ENCODE assay signal across 1 cellular context in genomic region chr6:53544500-53545308, GRCh38.
TF ChIP-seq lines count a peak whose summit lies in the region.

Gene GCLC (minus strand): TSS chr6:53545101. CDS start chr6:53544645, 456 bp downstream.

TF ChIP-seq in HepG2, 621 proteins besides CTCF, POLR2A, EP300 and RAD21 (continued from another document and continues in another):
- TF ChIP-seq HNF1B (CRISPR knock-in tag; IDR thresholded peaks at IDR 0.05) (peak; percentile 85), ZNF205 (CRISPR knock-in tag; IDR thresholded peaks at IDR 0.05) (peak; percentile 85), SPEN (CRISPR knock-in tag; IDR thresholded peaks at IDR 0.05; ENCODE audit: low read depth) (peak; percentile 97), STAT6 (CRISPR knock-in tag; IDR thresholded peaks at IDR 0.05; ENCODE audit: borderline replicate concordance) (no peak), ISL2 (CRISPR knock-in tag; IDR thresholded peaks at IDR 0.05) (peak; percentile 51), U2AF2 (IDR thresholded peaks at IDR 0.05; ENCODE audit: low read depth, low read length) (no peak), ZNF207 (IDR thresholded peaks at IDR 0.05; ENCODE audit: borderline replicate concordance) (no peak), ZNF710 (CRISPR knock-in tag; IDR thresholded peaks at IDR 0.05; ENCODE audit: borderline replicate concordance) (0 out of 2 replicates have a peak, but pooled peaks have one; percentile 44), ERF (CRISPR knock-in tag; IDR thresholded peaks at IDR 0.05) (peak; percentile 88), TBX2 (CRISPR knock-in tag; IDR thresholded peaks at IDR 0.05; ENCODE audit: borderline replicate concordance) (peak; percentile 88; the same call in 1 of the 2 replicates), ZNF564 (CRISPR knock-in tag; IDR thresholded peaks at IDR 0.05) (peak; percentile 57), ZNF773 (CRISPR knock-in tag; IDR thresholded peaks at IDR 0.05; ENCODE audit: borderline replicate concordance) (peak; percentile 60; the same call in 1 of the 2 replicates), RFXAP (CRISPR knock-in tag; IDR thresholded peaks at IDR 0.05; ENCODE audit: borderline replicate concordance) (peak; percentile 92), SNAPC5 (CRISPR knock-in tag; IDR thresholded peaks at IDR 0.05; ENCODE audit: borderline replicate concordance) (peak; percentile 46; the same call in 1 of the 2 replicates), HNRNPH1 (optimal IDR thresholded peaks at IDR 0.05; ENCODE audit: low read depth, low read length) (no peak), ZNF281 (CRISPR knock-in tag; IDR thresholded peaks at IDR 0.05; ENCODE audit: borderline replicate concordance) (no peak; the same call in 1 of the 2 replicates), ZNF770 (CRISPR knock-in tag; IDR thresholded peaks at IDR 0.05) (peak; percentile 62; the same call in 1 of the 2 replicates), TRIM22 (IDR thresholded peaks at IDR 0.05) (no peak), IRX3 (CRISPR knock-in tag; IDR thresholded peaks at IDR 0.05; ENCODE audit: borderline replicate concordance, low read depth) (peak; percentile 88), KLF13 (CRISPR knock-in tag; IDR thresholded peaks at IDR 0.05) (peak; percentile 1; the same call in 1 of the 2 replicates), ZNF292 (CRISPR knock-in tag; IDR thresholded peaks at IDR 0.05; ENCODE audit: borderline replicate concordance, low read depth) (peak; percentile 89), ZNF282 (IDR thresholded peaks at IDR 0.05; ENCODE audit: partially characterized antibody) (no peak), ZNF615 (CRISPR knock-in tag; IDR thresholded peaks at IDR 0.05; ENCODE audit: borderline replicate concordance) (no peak), RERE (CRISPR knock-in tag; IDR thresholded peaks at IDR 0.05; ENCODE audit: low read depth) (0 out of 2 replicates have a peak, but pooled peaks have one; percentile 37), RORA (CRISPR knock-in tag; IDR thresholded peaks at IDR 0.05) (no peak), HNF4G (IDR thresholded peaks at IDR 0.05; ENCODE audit: borderline replicate concordance, low read depth, low read length) (no peak), HNF4G (CRISPR knock-in tag; IDR thresholded peaks at IDR 0.05; ENCODE audit: borderline replicate concordance, low read depth) (peak; percentile 50; the same call in 1 of the 2 replicates), ZNF841 (CRISPR knock-in tag; IDR thresholded peaks at IDR 0.05; ENCODE audit: borderline replicate concordance) (0 out of 2 replicates have a peak, but pooled peaks have one; percentile 21), MEIS1 (CRISPR knock-in tag; IDR thresholded peaks at IDR 0.05; ENCODE audit: borderline replicate concordance) (no peak; the same call in 1 of the 2 replicates), ZNF776 (CRISPR knock-in tag; IDR thresholded peaks at IDR 0.05) (peak; percentile 91), HHEX (CRISPR knock-in tag; IDR thresholded peaks at IDR 0.05) (no peak), RFX1 (IDR thresholded peaks at IDR 0.05) (no peak), HBP1 (CRISPR knock-in tag; IDR thresholded peaks at IDR 0.05; ENCODE audit: low read depth) (peak; percentile 25; the same call in 1 of the 2 replicates)
